8 cellular contexts compared by ENCODE assay signal in genomic region chr9:37464006-37464405, GRCh38. TPM values are rescaled to one million over a fixed set of nuclear protein-coding genes. Genes with fewer than 3 reads are reported as not detected.
DNase-seq lines count a peak whose midpoint lies in the region; ATAC-seq, FAIRE-seq and TF ChIP-seq lines count a peak whose summit lies in the region.

No MANE protein-coding gene starts in this region.

- H3K4me3 Mint-ChIP-seq in CD4-positive, CD25-positive, alpha-beta regulatory T cell, result peak overlapping the region; percentile 90 to 98 (median 96)
- peak overlapping the region; percentile 98 for H3K4me3 Mint-ChIP-seq in neural crest cell

- 34 to 46% methylated on average over 2 to 3 of the region's 3 CpGs for WGBS in ectodermal cell, 2 experiments

- H3K36me3 Mint-ChIP-seq in CD4-positive, CD25-positive, alpha-beta regulatory T cell, result peaks cover 4% of the 10 kb centered on the region
- H3K36me3 Mint-ChIP-seq in neural crest cell (ENCODE audit: low read depth), result no peaks in the 10 kb centered on the region

- H3K9me3 ChIP-seq in CD4-positive, CD25-positive, alpha-beta regulatory T cell (ENCODE audit: control insufficient read depth in 2 of 2, low read length in 2 of 2), result no peaks in the 10 kb centered on the region
- no peaks in the 10 kb centered on the region for H3K9me3 ChIP-seq in ectodermal cell (ENCODE audit: control insufficient read depth, low read length)

- no peak for FAIRE-seq in frontal cortex (lab: Jason Lieb, UNC)

- no peaks in the 10 kb centered on the region for H3K36me3 ChIP-seq in CD4-positive, CD25-positive, alpha-beta regulatory T cell (ENCODE audit: control insufficient read depth, insufficient read depth, low read length)
- no peaks in the 10 kb centered on the region for H3K36me3 ChIP-seq in ectodermal cell (ENCODE audit: control insufficient read depth, insufficient read depth, low read length)

- ATAC-seq in CD4-positive, CD25-positive, alpha-beta regulatory T cell (ENCODE audit: low read depth in 2 of 2), result no peak
- ATAC-seq in GM18520 (IDR thresholded peaks at IDR 0.05; ENCODE audit: unreplicated experiment) (no peak), HG02678 (IDR thresholded peaks at IDR 0.05; ENCODE audit: unreplicated experiment) (no peak)

- no peak for TF ChIP-seq CTCF in neural crest cell (conservative IDR thresholded peaks at IDR 0.05)

- peaks cover 28% of the 10 kb centered on the region for H3K4me1 ChIP-seq in CD4-positive, CD25-positive, alpha-beta regulatory T cell (ENCODE audit: control insufficient read depth, insufficient read depth, low read length, poor library complexity, severe bottlenecking)
- H3K4me1 ChIP-seq in ectodermal cell (ENCODE audit: control insufficient read depth, insufficient read depth, low read length), result peaks cover 7% of the 10 kb centered on the region

- peak overlapping the region; percentile 85 for H3K4me3 ChIP-seq in CD4-positive, CD25-positive, alpha-beta regulatory T cell (ENCODE audit: low read depth, low read length)
- H3K4me3 ChIP-seq in ectodermal cell (ENCODE audit: insufficient read depth, low read depth, low read length), result peak overlapping the region; percentile 67

- H3K27ac ChIP-seq in CD4-positive, CD25-positive, alpha-beta regulatory T cell (ENCODE audit: insufficient read depth, low read length, poor library complexity, severe bottlenecking), result peak overlapping the region; percentile 89
- H3K27ac ChIP-seq in ectodermal cell (ENCODE audit: insufficient read depth, low read depth, low read length, poor library complexity, severe bottlenecking), result peak overlapping the region; percentile 88

- H3K27me3 ChIP-seq in CD4-positive, CD25-positive, alpha-beta regulatory T cell (ENCODE audit: control insufficient read depth, insufficient read depth, low read length), result no peaks in the 10 kb centered on the region
- no peaks in the 10 kb centered on the region for H3K27me3 ChIP-seq in ectodermal cell (ENCODE audit: control insufficient read depth, insufficient read depth, low read length, poor library complexity, severe bottlenecking)

- DNase-seq in CD4-positive, CD25-positive, alpha-beta regulatory T cell, result no peak
- DNase-seq in NCI-H69 (lab: John Stamatoyannopoulos, UW) (peak; percentile 13), neural crest cell (ENCODE audit: low read depth, low spot score) (no peak), NCI-H2081 treated with DMSO at 0.1 percent for 48 hours (lab: John Stamatoyannopoulos, UW) (no peak), frontal cortex (ENCODE audit: low spot score in 2 of 2) (no peak)

- H3K27ac Mint-ChIP-seq in CD4-positive, CD25-positive, alpha-beta regulatory T cell, result peak overlapping the region in 2 of 3 donors; percentile 97 to 98
- H3K27ac Mint-ChIP-seq in neural crest cell (ENCODE audit: unreplicated experiment), result no peak overlapping the region

- peaks cover 9% of the 10 kb centered on the region for H3K27me3 Mint-ChIP-seq in CD4-positive, CD25-positive, alpha-beta regulatory T cell
- H3K27me3 Mint-ChIP-seq in neural crest cell (ENCODE audit: low read depth), result no peaks in the 10 kb centered on the region

- H3K4me1 Mint-ChIP-seq in CD4-positive, CD25-positive, alpha-beta regulatory T cell, result peaks cover 16 to 44% (median 26%) of the 10 kb centered on the region in 4 donors
- peaks cover 44% of the 10 kb centered on the region for H3K4me1 Mint-ChIP-seq in neural crest cell

- no peaks in the 10 kb centered on the region for H3K9me3 Mint-ChIP-seq in CD4-positive, CD25-positive, alpha-beta regulatory T cell
- H3K9me3 Mint-ChIP-seq in neural crest cell, result no peaks in the 10 kb centered on the region

RNA-seq across cellular contexts. Expression of gene ZBTB5, which starts 1.2 kb away (rescaled TPM):
- total RNA-seq in CD4-positive, CD25-positive, alpha-beta regulatory T cell, result 13.5 TPM
- polyA plus RNA-seq in CD4-positive, CD25-positive, alpha-beta regulatory T cell, result 1 to 10 TPM in 2 of 4 donors, under 1 TPM in 2; 0.22 to 1.6 (median 1.2) TPM
- polyA plus RNA-seq in ectodermal cell (2013, experiment 1 of 4), result 23.5 TPM
- polyA plus RNA-seq in ectodermal cell (2013, experiment 2 of 4), result 21.2 TPM
- polyA plus RNA-seq in ectodermal cell (2013, experiment 3 of 4), result 17.1 TPM
- 21.1 TPM for polyA plus RNA-seq in ectodermal cell (2013, experiment 4 of 4)
- total RNA-seq in neural crest cell (21.6 and 22.9 TPM in 2 replicates), frontal cortex (20.4 TPM)

RNA-seq across cellular contexts. Expression of gene POLR1E, which starts 21.7 kb away (rescaled TPM):
- 26.9 TPM for total RNA-seq in CD4-positive, CD25-positive, alpha-beta regulatory T cell
- polyA plus RNA-seq in CD4-positive, CD25-positive, alpha-beta regulatory T cell, result 10 to 100 TPM; 11.2 to 18.3 (median 13.2) TPM
- 40.9 TPM for polyA plus RNA-seq in ectodermal cell (2013, experiment 1 of 4)
- 42.6 TPM for polyA plus RNA-seq in ectodermal cell (2013, experiment 2 of 4)
- polyA plus RNA-seq in ectodermal cell (2013, experiment 3 of 4), result 27.3 TPM
- 33.3 TPM for polyA plus RNA-seq in ectodermal cell (2013, experiment 4 of 4)
- total RNA-seq in neural crest cell (46.4 and 48.7 TPM in 2 replicates), frontal cortex (40.4 TPM)

RNA-seq across cellular contexts. Expression of gene GRHPR, which starts 41.5 kb away (rescaled TPM):
- total RNA-seq in CD4-positive, CD25-positive, alpha-beta regulatory T cell, result 36.6 TPM
- 10 to 100 TPM; 47.2 to 73.9 (median 70.6) TPM for polyA plus RNA-seq in CD4-positive, CD25-positive, alpha-beta regulatory T cell
- polyA plus RNA-seq in ectodermal cell (2013, experiment 1 of 4), result 140 TPM
- polyA plus RNA-seq in ectodermal cell (2013, experiment 2 of 4), result 134 TPM
- 115 TPM for polyA plus RNA-seq in ectodermal cell (2013, experiment 3 of 4)
- polyA plus RNA-seq in ectodermal cell (2013, experiment 4 of 4), result 137 TPM
- total RNA-seq in neural crest cell (120 and 121 TPM in 2 replicates), frontal cortex (48.1 TPM)
